ENCODE assay signal across 30 cellular contexts in genomic region chr18:9422816-9423519, GRCh38. TPM values are rescaled to one million over a fixed set of nuclear protein-coding genes. Genes with fewer than 3 reads are reported as not detected.
A peak's percentile ranks its signal among the peaks of the same experiment; 100 is the strongest.
DNase-seq lines count a peak whose midpoint lies in the region; ATAC-seq and TF ChIP-seq lines count a peak whose summit lies in the region.
"Had no signal": no experiment of that assay in that cellular context is flagged by ENCODE, and none has a peak within 500 bp of the region (broad histone marks: within the 10 kb centered on the region; RNA-seq: fewer than 3 reads in every experiment).

No MANE protein-coding gene starts in this region.

- no peak for TF ChIP-seq POLR2A in transverse colon (IDR thresholded peaks at IDR 0.05)

- H3K4me3 ChIP-seq in colonic mucosa (no peak overlapping the region), transverse colon (no peak overlapping the region), MG63 (no peak overlapping the region)
- H3K4me3 ChIP-seq: adrenal gland, SJSA1 had no signal

- no peak overlapping the region for H3K9ac ChIP-seq in colonic mucosa (ENCODE audit: low read depth in 2 of 2, low read length in 2 of 2)

- H3K27ac ChIP-seq in colonic mucosa (peak overlapping the region; percentile 47), transverse colon (peak overlapping the region; percentile 43 to 77 (median 64))
- H3K27ac ChIP-seq: adrenal gland, neutrophil, SJSA1, WERI-Rb-1 had no signal

- intact Hi-C loops in colonic mucosa (cut with DNase I) (no loop called here), left colon (cut with DNase I, micrococcal nuclease) (no loop called here), transverse colon (cut with DNase I; ENCODE audit: low total_unique reads) (no loop called here)

- H3K4me1 ChIP-seq in colonic mucosa (no peaks in the 10 kb centered on the region), transverse colon (peaks cover 0 to 5% (median 2%) of the 10 kb centered on the region in 4 donors)
- H3K4me1 ChIP-seq: adrenal gland, BE2C had no signal

- H3K27me3 ChIP-seq in colonic mucosa (no peaks in the 10 kb centered on the region), transverse colon (no peaks in the 10 kb centered on the region), MG63 (no peaks in the 10 kb centered on the region)
- H3K27me3 ChIP-seq: adrenal gland, BE2C, neutrophil, SJSA1 had no signal

- peak; percentile 15 for DNase-seq in DMS53 treated with DMSO at 0.1 percent for 48 hours (lab: John Stamatoyannopoulos, UW; ENCODE audit: unreplicated experiment)
- peak; percentile 52 for DNase-seq in colonic mucosa
- DNase-seq in left colon: peak in 1 of 2 donors; percentile 72
- DNase-seq in transverse colon: peak; percentile 56
- no peak for DNase-seq in MG63
- DNase-seq in middle frontal gyrus (ENCODE audit: extremely low spot score, low spot score): no peak
- no peak for DNase-seq in COLO668 (lab: John Stamatoyannopoulos, UW; ENCODE audit: unreplicated experiment)
- DNase-seq: ACHN; activated CD4-positive, alpha-beta T cell treated with anti-CD3 and anti-CD28 coated beads for 4 hours; activated CD8-positive, alpha-beta T cell treated with anti-CD3 and anti-CD28 coated beads, Interleukin-2, amount 10 ng/mL, durations not matched to agents 7 days and 5 days; activated naive CD4-positive, alpha-beta T cell treated with anti-CD3 and anti-CD28 coated beads, Interleukin-2, amount 10 ng/mL, durations not matched to agents 7 days and 5 days; adrenal gland; BE2C; CD8-positive, alpha-beta memory T cell; cerebellar nuclear complex; immature natural killer cell; IMR-90; naive thymus-derived CD4-positive, alpha-beta T cell; NCI-H146; NCI-H2107; NCI-H446; NCI-H774; stimulated activated CD4-positive, alpha-beta T cell treated with anti-CD3 and anti-CD28 coated beads, Interleukin-4, amount 100 ng/mL, for 24 hours; T1000; WERI-Rb-1 had no signal

- no peak for TF ChIP-seq EP300 in transverse colon (IDR thresholded peaks at IDR 0.05; ENCODE audit: low read depth)

- H3K36me3 ChIP-seq in colonic mucosa (no peaks in the 10 kb centered on the region), transverse colon (no peaks in the 10 kb centered on the region), MG63 (no peaks in the 10 kb centered on the region)
- H3K36me3 ChIP-seq: adrenal gland, BE2C, neutrophil, SJSA1, WERI-Rb-1 had no signal

- peak; percentile 85 for ATAC-seq in left colon
- no peak for ATAC-seq in GM18909 (IDR thresholded peaks at IDR 0.05; ENCODE audit: poor library complexity, unreplicated experiment)
- ATAC-seq: activated CD8-positive, alpha-beta T cell treated with anti-CD3 and anti-CD28 coated beads, Interleukin-2, amount 10 ng/mL, durations not matched to agents 7 days and 5 days; activated T-helper 17 cell treated with anti-CD3 and anti-CD28 coated beads, Interleukin-2, amount 50 U/mL, for 72 hours; left lobe of liver; naive thymus-derived CD4-positive, alpha-beta T cell had no signal

- 42 to 71% methylated on average over 3 to 6 of the region's 6 CpGs for WGBS in transverse colon (ENCODE audit: low coverage in 1 of 2), 2 donors

- H3K9me3 ChIP-seq in colonic mucosa: no peaks in the 10 kb centered on the region
- no peaks in the 10 kb centered on the region for H3K9me3 ChIP-seq in transverse colon
- no peaks in the 10 kb centered on the region for H3K9me3 ChIP-seq in MG63
- H3K9me3 ChIP-seq: adrenal gland, BE2C, neutrophil, SJSA1 had no signal

- in situ Hi-C loops in transverse colon (cut with MboI; ENCODE audit: low pct_ligation_motif_present in 1 of 4, low pct_unique_long_range_greater_than_20kb in 1 of 4, low sequenced_read_pairs in 3 of 4): no loop called here

- no peak for TF ChIP-seq CTCF in colonic mucosa (IDR thresholded peaks at IDR 0.05)
- no peak for TF ChIP-seq CTCF in transverse colon (IDR thresholded peaks at IDR 0.05)

RNA-seq across cellular contexts. Expression of gene RALBP1, which starts 52.3 kb away (rescaled TPM):
- total RNA-seq in colonic mucosa (10 to 100 TPM; 59.1 to 64.9 TPM), left colon (10 to 100 TPM; 59.4 to 70.4 TPM), transverse colon (10 to 100 TPM; 34.2 to 93.3 (median 70.6) TPM)
- total RNA-seq in MG63 (2014; rRNA removed; shearing (Covaris generic); ENCODE audit: low replicate concordance): 42.2 and 52.4 TPM in 2 replicates

Comparison
In these comparisons a context has a peak if more than half of its experiments do, and no peak if none do; other contexts are left out.
1. DNase-seq: peak in DMS53 treated with DMSO at 0.1 percent for 48 hours (single experiment), colonic mucosa (single experiment) and transverse colon (single experiment); none in MG63 (single experiment), middle frontal gyrus (single experiment) and COLO668 (single experiment).